Comparison of ENCODE assay signal across 23 cellular contexts in genomic region chr1:64765826-64766225, GRCh38. TPM values are rescaled to one million over a fixed set of nuclear protein-coding genes. Genes with fewer than 3 reads are reported as not detected.
DNase-seq lines count a peak whose midpoint lies in the region; ATAC-seq, FAIRE-seq and TF ChIP-seq lines count a peak whose summit lies in the region.
"Had no signal": no experiment of that assay in that cellular context is flagged by ENCODE, and none has a peak within 500 bp of the region (broad histone marks: within the 10 kb centered on the region; RNA-seq: fewer than 3 reads in every experiment).

No MANE protein-coding gene starts in this region.

- no peak for DNase-seq in HepG2 (ENCODE audit: low spot score)
- no peak for DNase-seq in right lobe of liver
- DNase-seq in K562 (ENCODE audit: extremely low read depth in 1 of 4, low spot score in 3 of 4) = peak in 1 of 4 experiments; percentile 11
- DNase-seq in mucosa of gallbladder (ENCODE audit: low spot score) = peak; percentile 49
- no peak for DNase-seq in activated naive CD4-positive, alpha-beta T cell treated with anti-CD3 and anti-CD28 coated beads for 36 hours
- no peak for DNase-seq in effector CD4-positive, alpha-beta T cell
- no peak for DNase-seq in activated CD4-positive, CD25-positive, alpha-beta regulatory T cell (lab: John Stamatoyannopoulos, UW)
- no peak for DNase-seq in activated T-cell treated with anti-CD3 and anti-CD28 coated beads, Interleukin-2, amount 50 U/mL, for 24 hours
- DNase-seq: CD4-positive, CD25-positive, alpha-beta regulatory T cell; KBM-7; MG63; NCI-H1105 treated with DMSO at 0.1 percent for 48 hours; NCI-H146; NCI-H2227 treated with DMSO at 0.1 percent for 48 hours; NCI-H69; Right ventricle myocardium superior; RPMI8226 had no signal

- peaks cover 3 to 14% of the 10 kb centered on the region in 2 experiments; a peak in 4 of 5 replicates for H3K36me3 ChIP-seq in HepG2 (replicated peaks in 1 of 2; ENCODE audit: control insufficient read depth in 1 of 2, insufficient read depth in 2 of 2, low read length in 2 of 2)
- no peaks in the 10 kb centered on the region for H3K36me3 ChIP-seq in right lobe of liver
- H3K36me3 ChIP-seq in K562 (ENCODE audit: control insufficient read depth, insufficient read depth, low read length) = no peaks in the 10 kb centered on the region
- H3K36me3 ChIP-seq: SJSA1 had no signal

- H3K27me3 ChIP-seq in HepG2 (ENCODE audit: control insufficient read depth in 1 of 2, insufficient read depth in 2 of 2, low read length in 2 of 2) (no peaks in the 10 kb centered on the region), right lobe of liver (no peaks in the 10 kb centered on the region), K562 (ENCODE audit: control insufficient read depth in 2 of 2, insufficient read depth in 2 of 2, low read length in 2 of 2) (no peaks in the 10 kb centered on the region)
- H3K27me3 ChIP-seq: BLaER1, MG63, SJSA1 had no signal

- CTCF ChIA-PET in HepG2 (lab: Yijun Ruan, JAX; ENCODE audit: low intra/inter-chr PET ratio, low total read pairs) (no interaction called here), K562 (lab: Yijun Ruan, JAX; ENCODE audit: low intra/inter-chr PET ratio) (no interaction called here)
- CTCF ChIA-PET in activated naive CD4-positive, alpha-beta T cell treated with anti-CD3 and anti-CD28 coated beads for 36 hours (lab: Charles Lee) = no interaction called here

- peaks cover 12% of the 10 kb centered on the region for H3K4me1 Mint-ChIP-seq in activated naive CD4-positive, alpha-beta T cell treated with anti-CD3 and anti-CD28 coated beads for 36 hours (ENCODE audit: low read depth)
- H3K4me1 Mint-ChIP-seq in activated T-cell treated with anti-CD3 and anti-CD28 coated beads, Interleukin-2, amount 50 U/mL, for 24 hours (ENCODE audit: low read depth) = peaks cover 10% of the 10 kb centered on the region

- no peaks in the 10 kb centered on the region for H3K36me3 Mint-ChIP-seq in activated naive CD4-positive, alpha-beta T cell treated with anti-CD3 and anti-CD28 coated beads for 36 hours (ENCODE audit: low read depth)
- no peaks in the 10 kb centered on the region for H3K36me3 Mint-ChIP-seq in activated T-cell treated with anti-CD3 and anti-CD28 coated beads, Interleukin-2, amount 50 U/mL, for 24 hours (ENCODE audit: low read depth)
- H3K36me3 Mint-ChIP-seq: CD4-positive, CD25-positive, alpha-beta regulatory T cell had no signal

- H3K9me1 ChIP-seq in K562 (ENCODE audit: control insufficient read depth, insufficient read depth, low read length) = no peaks in the 10 kb centered on the region

- FAIRE-seq in HepG2 (lab: Jason Lieb, UNC) = no peak
- FAIRE-seq in K562 (lab: Jason Lieb, UNC) = no peak
- FAIRE-seq: A204.1, D721Med, H1 had no signal

- TF ChIP-seq RAD21 in HepG2 (CRISPR knock-in tag; IDR thresholded peaks at IDR 0.05) = no peak
- TF ChIP-seq RAD21 in K562 (CRISPR knock-in tag; conservative IDR thresholded peaks at IDR 0.05 in 1 of 2, IDR thresholded peaks at IDR 0.05 in 1 of 2) = no peak

- no peaks in the 10 kb centered on the region for H4K20me1 ChIP-seq in HepG2 (ENCODE audit: insufficient read depth, low read length)
- no peaks in the 10 kb centered on the region for H4K20me1 ChIP-seq in K562 (replicated peaks; ENCODE audit: control insufficient read depth, insufficient read depth, low read length)
- H4K20me1 ChIP-seq: BLaER1 had no signal

- intact Hi-C loops in HepG2 (cut with micrococcal nuclease; ENCODE audit: unreplicated experiment) = no loop called here
- intact Hi-C loops in right lobe of liver (cut with DNase I) = no loop called here
- intact Hi-C loops in K562 (cut with micrococcal nuclease) = no loop called here
- intact Hi-C loops in activated naive CD4-positive, alpha-beta T cell treated with anti-CD3 and anti-CD28 coated beads for 36 hours (cut with micrococcal nuclease) = no loop called here

- 94% methylated on average over 2 of the region's 2 CpGs for WGBS in HepG2 (ENCODE audit: low lambda C conversion rate)
- WGBS in right lobe of liver (ENCODE audit: insufficient coverage, low coverage, low lambda C conversion rate, missing lambda C conversion rate) = 18% methylated on average over 2 of the region's 2 CpGs
- 4% methylated on average over 2 of the region's 2 CpGs for WGBS in K562 (ENCODE audit: insufficient coverage, low coverage, missing lambda C conversion rate)

- H3K9ac ChIP-seq in HepG2 (ENCODE audit: insufficient read depth, low read depth, low read length) (no peak overlapping the region), K562 (ENCODE audit: insufficient read depth in 1 of 2, low read depth in 2 of 2, low read length in 2 of 2) (no peak overlapping the region)
- H3K9ac ChIP-seq: BLaER1 had no signal

- H3K27ac Mint-ChIP-seq in activated naive CD4-positive, alpha-beta T cell treated with anti-CD3 and anti-CD28 coated beads for 36 hours = no peak overlapping the region
- no peak overlapping the region for H3K27ac Mint-ChIP-seq in activated T-cell treated with anti-CD3 and anti-CD28 coated beads, Interleukin-2, amount 50 U/mL, for 24 hours
- H3K27ac Mint-ChIP-seq: CD4-positive, CD25-positive, alpha-beta regulatory T cell had no signal

- no peak overlapping the region for H3K27ac ChIP-seq in HepG2 (ENCODE audit: extremely low read length, insufficient read depth, low read length)
- H3K27ac ChIP-seq in right lobe of liver = no peak overlapping the region
- no peak overlapping the region for H3K27ac ChIP-seq in K562 (ENCODE audit: extremely low read depth, low read depth, low read length)
- H3K27ac ChIP-seq: BLaER1, SJSA1 had no signal

- no peak for TF ChIP-seq EP300 in HepG2 (IDR thresholded peaks at IDR 0.05; ENCODE audit: low read depth in 2 of 2, low read length in 2 of 2)
- no peak for TF ChIP-seq EP300 in HepG2 (CRISPR knock-in tag; IDR thresholded peaks at IDR 0.05; ENCODE audit: borderline replicate concordance)
- no peak for TF ChIP-seq EP300 in K562 (IDR thresholded peaks at IDR 0.05; ENCODE audit: low read length)

- H3K9me3 Mint-ChIP-seq in activated naive CD4-positive, alpha-beta T cell treated with anti-CD3 and anti-CD28 coated beads for 36 hours = peaks cover 3% of the 10 kb centered on the region
- H3K9me3 Mint-ChIP-seq in activated T-cell treated with anti-CD3 and anti-CD28 coated beads, Interleukin-2, amount 50 U/mL, for 24 hours = no peaks in the 10 kb centered on the region

- H3K4me2 ChIP-seq in HepG2 (ENCODE audit: low read depth, low read length) (no peak overlapping the region), K562 (ENCODE audit: insufficient read depth, low read length) (no peak overlapping the region)
- H3K4me2 ChIP-seq: BLaER1 had no signal

- TF ChIP-seq CTCF in HepG2 (CRISPR knock-in tag; IDR thresholded peaks at IDR 0.05) = no peak
- no peak for TF ChIP-seq CTCF in right lobe of liver (IDR thresholded peaks at IDR 0.05)
- TF ChIP-seq CTCF in K562 (IDR thresholded peaks at IDR 0.05 in 2 of 3, conservative IDR thresholded peaks at IDR 0.05 in 1 of 3; ENCODE audit: insufficient read depth in 2 of 3, low read depth in 1 of 3, low read length in 3 of 3) = no peak

- no peak overlapping the region for H3K4me3 ChIP-seq in HepG2 (replicated peaks in 1 of 3; ENCODE audit: insufficient read depth in 1 of 3, low read depth in 2 of 3, low read length in 3 of 3)
- no peak overlapping the region for H3K4me3 ChIP-seq in right lobe of liver
- no peak overlapping the region for H3K4me3 ChIP-seq in K562
- H3K4me3 ChIP-seq: BLaER1, MG63, SJSA1 had no signal

- H3K27me3 Mint-ChIP-seq in activated naive CD4-positive, alpha-beta T cell treated with anti-CD3 and anti-CD28 coated beads for 36 hours (ENCODE audit: low read depth) = no peaks in the 10 kb centered on the region
- no peaks in the 10 kb centered on the region for H3K27me3 Mint-ChIP-seq in activated T-cell treated with anti-CD3 and anti-CD28 coated beads, Interleukin-2, amount 50 U/mL, for 24 hours

- no peaks in the 10 kb centered on the region for H3K79me2 ChIP-seq in HepG2 (ENCODE audit: insufficient read depth, low read length)
- no peaks in the 10 kb centered on the region for H3K79me2 ChIP-seq in K562 (ENCODE audit: control insufficient read depth, insufficient read depth, low read length)

- POLR2A ChIA-PET in HepG2 (lab: Yijun Ruan, JAX) (no interaction called here), K562 (lab: Yijun Ruan, JAX) (interaction anchor here (0.6 to 2.1 kb wide), 4 partner anchors 8 to 58 kb away, joined by 3 to 6 read pairs (median 4); no protein-coding TSS in a partner anchor)

- H3K4me1 ChIP-seq in HepG2 (ENCODE audit: insufficient read depth, low read length) (no peaks in the 10 kb centered on the region), right lobe of liver (no peaks in the 10 kb centered on the region), K562 (replicated peaks in 1 of 2; ENCODE audit: control insufficient read depth in 2 of 2, insufficient read depth in 2 of 2, low read length in 2 of 2) (no peaks in the 10 kb centered on the region)
- H3K4me1 ChIP-seq: BLaER1, SJSA1 had no signal

- TF ChIP-seq POLR2A in HepG2 (IDR thresholded peaks at IDR 0.05; ENCODE audit: insufficient read depth in 1 of 2, low read depth in 2 of 2, low read length in 2 of 2) = no peak
- TF ChIP-seq POLR2A in right lobe of liver (IDR thresholded peaks at IDR 0.05) = no peak
- no peak for TF ChIP-seq POLR2A in K562 (conservative IDR thresholded peaks at IDR 0.05)

- no TSS peak for BruUV-seq in HepG2 (replicated peaks; lab: Mats Ljungman, UMichigan)
- BruUV-seq in K562 (replicated peaks; lab: Mats Ljungman, UMichigan) = no TSS peak

- H3K4me3 Mint-ChIP-seq in activated naive CD4-positive, alpha-beta T cell treated with anti-CD3 and anti-CD28 coated beads for 36 hours = no peak overlapping the region
- H3K4me3 Mint-ChIP-seq in activated T-cell treated with anti-CD3 and anti-CD28 coated beads, Interleukin-2, amount 50 U/mL, for 24 hours = no peak overlapping the region
- H3K4me3 Mint-ChIP-seq: CD4-positive, CD25-positive, alpha-beta regulatory T cell had no signal

- H2AFZ ChIP-seq in HepG2 (ENCODE audit: low read length) = no peak overlapping the region
- no peak overlapping the region for H2AFZ ChIP-seq in K562 (ENCODE audit: low read depth, low read length)

- ATAC-seq in HepG2 (no peak), right lobe of liver (no peak), K562 (no peak)
- ATAC-seq: HCT116 had no signal

- in situ Hi-C loops in HepG2 (cut with HindIII; ENCODE audit: extremely low pct_ligation_motif_present, low pct_unique_long_range_greater_than_20kb) (no loop called here), K562 (cut with MboI) (no loop called here)

- no peaks in the 10 kb centered on the region for H3K9me3 ChIP-seq in HepG2 (ENCODE audit: low read length)
- no peaks in the 10 kb centered on the region for H3K9me3 ChIP-seq in right lobe of liver
- no peaks in the 10 kb centered on the region for H3K9me3 ChIP-seq in K562 (replicated peaks; ENCODE audit: control insufficient read depth, insufficient read depth, low read depth, low read length)
- H3K9me3 ChIP-seq: SJSA1 had no signal

RNA-seq across cellular contexts. Expression of gene RAVER2, which starts 21.0 kb away (rescaled TPM):
- total RNA-seq in HepG2 (2016; rRNA removed; fragmentation: Illumina TruSeq; extraction: Trizol) = 15.4 and 20.2 TPM in 2 replicates
- 9.0 and 9.6 TPM in 2 replicates for total RNA-seq in HepG2 (2016; cell fraction: cytosol; rRNA removed; fragmentation: Illumina TruSeq; extraction: Trizol; ENCODE audit: low read depth)
- total RNA-seq in HepG2 (2016; cell fraction: insoluble cytoplasmic fraction; rRNA removed; fragmentation: Illumina TruSeq; extraction: Trizol) = 15.5 and 19.8 TPM in 2 replicates
- 13.9 and 16.0 TPM in 2 replicates for total RNA-seq in HepG2 (2016; cell fraction: membrane; rRNA removed; fragmentation: Illumina TruSeq; extraction: Trizol)
- 16.5 and 18.8 TPM in 2 replicates for total RNA-seq in HepG2 (2016; cell fraction: nucleus; rRNA removed; fragmentation: Illumina TruSeq; extraction: Trizol)
- 8.5 and 11.4 TPM in 2 replicates for polyA plus RNA-seq in HepG2 (2011; rRNA removed)
- polyA plus RNA-seq in HepG2 (2011; cell fraction: cytosol; rRNA removed) = 4.8 and 6.7 TPM in 2 replicates
- 6.8 and 8.1 TPM in 2 replicates for polyA plus RNA-seq in HepG2 (2011; cell fraction: nucleus; rRNA removed)
- 7.5 and 8.3 TPM in 2 replicates for polyA plus RNA-seq in HepG2 (2012)
- 2.9 and 3.0 TPM in 2 replicates for polyA plus RNA-seq in HepG2 (2016; cell fraction: cytosol; fragmentation: Illumina TruSeq; extraction: Trizol; ENCODE audit: low read depth)
- 18.5 and 18.7 TPM in 2 replicates for polyA plus RNA-seq in HepG2 (2016; cell fraction: insoluble cytoplasmic fraction; fragmentation: Illumina TruSeq; extraction: Trizol; ENCODE audit: low read depth)
- polyA plus RNA-seq in HepG2 (2016; cell fraction: membrane; fragmentation: Illumina TruSeq; extraction: Trizol; ENCODE audit: low read depth) = 7.8 and 8.8 TPM in 2 replicates
- 19.2 TPM in 2 replicates for polyA plus RNA-seq in HepG2 (2016; cell fraction: nucleus; fragmentation: Illumina TruSeq; extraction: Trizol; ENCODE audit: insufficient read depth, low read depth)
- polyA minus RNA-seq in HepG2 (2011; rRNA and poly(A)+ RNA removed; ENCODE audit: low replicate concordance) = 7.7 and 10.2 TPM in 2 replicates
- polyA minus RNA-seq in HepG2 (2011; cell fraction: cytosol; rRNA and poly(A)+ RNA removed) = 7.6 and 8.2 TPM in 2 replicates
- polyA minus RNA-seq in HepG2 (2011; cell fraction: nucleus; rRNA and poly(A)+ RNA removed) = 19.6 and 23.4 TPM in 2 replicates
- total RNA-seq in right lobe of liver = under 1 TPM; 0.51 to 0.91 (median 0.77) TPM
- total RNA-seq in K562 (2011; cell fraction: chromatin; rRNA removed; ENCODE audit: low replicate concordance) = 2.0 and 5.7 TPM in 2 replicates
- total RNA-seq in K562 (2011; cell fraction: nucleolus; rRNA removed) = 0.83 and 1.6 TPM in 2 replicates
- 3.0 and 5.2 TPM in 2 replicates for total RNA-seq in K562 (2011; cell fraction: nucleoplasm; rRNA removed)
- 4.9 and 5.3 TPM in 2 replicates for total RNA-seq in K562 (2014; rRNA removed)
- total RNA-seq in K562 (2014; rRNA removed; fragmentation: Illumina TruSeq; extraction: Trizol) = 5.9 and 6.1 TPM in 2 replicates
- 4.0 and 4.5 TPM in 2 replicates for total RNA-seq in K562 (2015; rRNA removed; fragmentation: Illumina TruSeq; extraction: Trizol)
- 4.4 and 4.8 TPM in 2 replicates for total RNA-seq in K562 (2021)
- 3.8 and 11.0 TPM in 2 replicates for polyA plus RNA-seq in K562 (2011; rRNA removed)
- 0.79 and 5.8 TPM in 2 replicates for polyA plus RNA-seq in K562 (2011; cell fraction: cytosol; rRNA removed)
- polyA plus RNA-seq in K562 (2011; cell fraction: nucleus; rRNA removed) = 2.8 and 13.3 TPM in 2 replicates
- 2.8 and 4.4 TPM in 2 replicates for polyA plus RNA-seq in K562 (2012)
- polyA plus RNA-seq in K562 (2014; fragmentation: Illumina TruSeq; extraction: Trizol) = 4.9 and 6.1 TPM in 2 replicates
- 1 to 10 TPM; 1.8 to 2.1 TPM for polyA plus RNA-seq in K562 (2014; fragmentation: Nextera tagmentation; extraction: Ambion mirVana)
- 4.3 and 4.8 TPM in 2 replicates for polyA plus RNA-seq in K562 (2014; rRNA removed)
- 4.5 and 16.6 TPM in 2 replicates for polyA minus RNA-seq in K562 (2011; rRNA and poly(A)+ RNA removed)
- 1.6 and 4.5 TPM in 2 replicates for polyA minus RNA-seq in K562 (2011; cell fraction: cytosol; rRNA and poly(A)+ RNA removed)
- polyA minus RNA-seq in K562 (2011; cell fraction: nucleus; rRNA and poly(A)+ RNA removed) = 2.0 and 10.1 TPM in 2 replicates
- 22.6 TPM for total RNA-seq in mucosa of gallbladder
- 1 to 10 TPM; 2.3 to 2.5 TPM for total RNA-seq in activated naive CD4-positive, alpha-beta T cell treated with anti-CD3 and anti-CD28 coated beads for 36 hours

Comparison
In these comparisons a context has a peak if more than half of its experiments do, and no peak if none do; other contexts are left out.
1. Of the 241 proteins assayed by ChIP-seq in both HepG2 and K562: peak only in HepG2: none; only in K562: ATF2, CREM, JUNB and JUND; in both: none; in neither: 232; mixed calls (peak in some experiments, not most) for 5.